35 cellular contexts compared by ENCODE assay signal in the genomic region with DNA sequence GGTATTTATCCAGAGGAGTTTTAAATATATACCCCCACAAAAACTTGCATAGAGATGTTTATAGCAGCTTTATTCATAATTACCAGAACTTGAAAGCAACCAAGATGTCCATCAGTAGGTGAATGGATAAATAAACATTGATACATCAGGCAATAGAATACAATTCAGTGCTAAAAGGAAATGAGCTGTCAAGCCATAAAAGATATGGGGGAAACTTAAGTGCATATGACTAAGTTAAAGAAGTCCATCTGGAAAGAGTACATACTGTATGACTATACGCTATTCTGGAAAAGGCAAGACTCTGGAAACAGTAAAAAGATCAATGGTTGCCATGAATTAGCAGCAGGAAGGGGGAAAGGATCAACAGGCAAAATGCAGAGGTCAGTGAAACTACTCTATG.
"Had no signal": no experiment of that assay in that cellular context is flagged by ENCODE, and none has a peak within 500 bp of the region (broad histone marks: within the 10 kb centered on the region; RNA-seq: fewer than 3 reads in every experiment).

No MANE protein-coding gene starts in this region.

- H3K27me3 Mint-ChIP-seq: activated CD4-positive, alpha-beta memory T cell treated with anti-CD3 and anti-CD28 coated beads for 36 hours; activated CD4-positive, alpha-beta T cell treated with anti-CD3 and anti-CD28 coated beads, Interleukin-2, amount 10 ng/mL, durations not matched to agents 24 days and 14 days; activated CD8-positive, alpha-beta T cell treated with anti-CD3 and anti-CD28 coated beads for 36 hours had no signal

- H3K27ac ChIP-seq: adrenal gland, cardiac muscle cell, VCaP had no signal

- H3K27ac Mint-ChIP-seq: activated B cell treated with CpG ODN at 0.5 μM for 24 hours; activated CD4-positive, alpha-beta memory T cell treated with anti-CD3 and anti-CD28 coated beads for 36 hours; activated CD4-positive, alpha-beta T cell treated with anti-CD3 and anti-CD28 coated beads, Interleukin-2, amount 10 ng/mL, durations not matched to agents 24 days and 14 days; activated CD8-positive, alpha-beta T cell treated with anti-CD3 and anti-CD28 coated beads for 36 hours; activated naive CD4-positive, alpha-beta T cell treated with anti-CD3 and anti-CD28 coated beads for 36 hours; activated naive CD4-positive, alpha-beta T cell treated with anti-CD3 and anti-CD28 coated beads, Interleukin-2, amount 50 U/mL, for 72 hours; activated naive CD8-positive, alpha-beta T cell treated with anti-CD3 and anti-CD28 coated beads for 36 hours; activated T-cell treated with anti-CD3 and anti-CD28 coated beads, Interleukin-2, amount 50 U/mL, for 72 hours; activated T-helper 1 cell treated with anti-CD3 and anti-CD28 coated beads, Interleukin-12 subunit alpha, Interleukin-12 subunit beta, Interleukin-2, Interleukin-4 antibody, amounts not matched to agents 30 ng/mL and 10 ng/mL and 1 ng/mL, durations not matched to agents 14 hours and 24 hours and 36 hours; activated T-helper 17 cell treated with anti-CD3 and anti-CD28 coated beads, Interleukin-2, amount 50 U/mL, for 72 hours; brain; T-helper 2 cell treated with Interferon-gamma antibody and Interleukin-4, amounts not matched to agents 5 μg/mL and 100 μg/mL, for 36 hours had no signal

- ATAC-seq: activated CD8-positive, alpha-beta T cell treated with anti-CD3 and anti-CD28 coated beads for 36 hours; activated naive CD4-positive, alpha-beta T cell treated with anti-CD3 and anti-CD28 coated beads, Interleukin-2, amount 50 U/mL, for 72 hours; activated T-cell treated with anti-CD3 and anti-CD28 coated beads, Interleukin-2, amount 50 U/mL, for 4 hours; activated T-cell treated with anti-CD3 and anti-CD28 coated beads, Interleukin-2, amount 50 U/mL, for 72 hours; activated T-helper 17 cell treated with anti-CD3 and anti-CD28 coated beads, Interleukin-2, amount 50 U/mL, for 72 hours had no signal

- H3K4me3 ChIP-seq: adrenal gland, cardiac muscle cell had no signal

- FAIRE-seq: bronchial epithelial cell had no signal

- H3K4me1 ChIP-seq: adrenal gland had no signal

- H3K36me3 ChIP-seq: adrenal gland, cardiac muscle cell had no signal

- H3K9me3 ChIP-seq: adrenal gland had no signal

- H3K36me3 Mint-ChIP-seq: activated CD4-positive, alpha-beta memory T cell treated with anti-CD3 and anti-CD28 coated beads for 36 hours; activated naive CD8-positive, alpha-beta T cell treated with anti-CD3 and anti-CD28 coated beads for 36 hours; brain had no signal

- H3K4me1 Mint-ChIP-seq: activated B cell treated with CpG ODN at 0.5 μM for 24 hours; activated CD4-positive, alpha-beta T cell treated with anti-CD3 and anti-CD28 coated beads, Interleukin-2, amount 10 ng/mL, durations not matched to agents 24 days and 14 days; activated naive CD8-positive, alpha-beta T cell treated with anti-CD3 and anti-CD28 coated beads for 36 hours; activated T-helper 17 cell treated with anti-CD3 and anti-CD28 coated beads, Interleukin-2, amount 50 U/mL, for 72 hours; brain; central memory CD8-positive, alpha-beta T cell had no signal

- H3K4me3 Mint-ChIP-seq: activated B cell treated with CpG ODN at 0.5 μM for 24 hours; activated CD4-positive, alpha-beta memory T cell treated with anti-CD3 and anti-CD28 coated beads for 36 hours; activated CD4-positive, alpha-beta T cell treated with anti-CD3 and anti-CD28 coated beads, Interleukin-2, amount 10 ng/mL, durations not matched to agents 24 days and 14 days; activated CD8-positive, alpha-beta T cell treated with anti-CD3 and anti-CD28 coated beads for 36 hours; activated naive CD4-positive, alpha-beta T cell treated with anti-CD3 and anti-CD28 coated beads for 36 hours; activated naive CD8-positive, alpha-beta T cell treated with anti-CD3 and anti-CD28 coated beads for 36 hours; activated T-cell treated with anti-CD3 and anti-CD28 coated beads, Interleukin-2, amount 50 U/mL, for 4 hours; activated T-cell treated with anti-CD3 and anti-CD28 coated beads, Interleukin-2, amount 50 U/mL, for 72 hours; activated T-helper 1 cell treated with anti-CD3 and anti-CD28 coated beads, Interleukin-12 subunit alpha, Interleukin-12 subunit beta, Interleukin-2, Interleukin-4 antibody, amounts not matched to agents 30 ng/mL and 10 ng/mL and 1 ng/mL, durations not matched to agents 14 hours and 24 hours and 36 hours; activated T-helper 17 cell treated with anti-CD3 and anti-CD28 coated beads, Interleukin-2, amount 50 U/mL, for 72 hours; brain; central memory CD8-positive, alpha-beta T cell; T-helper 2 cell treated with Interferon-gamma antibody and Interleukin-4, amounts not matched to agents 5 μg/mL and 100 μg/mL, for 36 hours had no signal

- H3K27me3 ChIP-seq: adrenal gland, cardiac muscle cell had no signal

- DNase-seq: activated B cell treated with CpG ODN at 0.5 μM for 24 hours; activated CD4-positive, alpha-beta memory T cell treated with anti-CD3 and anti-CD28 coated beads for 36 hours; activated CD4-positive, alpha-beta T cell treated with anti-CD3 and anti-CD28 coated beads for 4 hours; activated CD4-positive, alpha-beta T cell treated with anti-CD3 and anti-CD28 coated beads, Interleukin-2, amount 10 ng/mL, durations not matched to agents 24 days and 14 days; activated CD4-positive, alpha-beta T cell treated with anti-CD3 and anti-CD28 coated beads, Interleukin-2, amount 50 U/mL, for 1 hour; activated CD4-positive, alpha-beta T cell treated with anti-CD3 and anti-CD28 coated beads, Interleukin-2, amount 50 U/mL, for 4 hours; activated CD4-positive, CD25-positive, alpha-beta regulatory T cell treated with anti-CD3 and anti-CD28 coated beads, Interleukin-2, amount 50 U/mL, for 72 hours; activated CD8-positive, alpha-beta memory T cell treated with anti-CD3 and anti-CD28 coated beads, Interleukin-2, amount 50 U/mL, for 4 hours; activated CD8-positive, alpha-beta T cell treated with anti-CD3 and anti-CD28 coated beads for 36 hours; activated effector memory CD4-positive, alpha-beta T cell treated with anti-CD3 and anti-CD28 coated beads, Interleukin-2, amount 50 U/mL, for 16 hours; activated gamma-delta T cell treated with Interleukin-2 at 50 U/mL for 16 hours; activated naive CD4-positive, alpha-beta T cell; activated naive CD4-positive, alpha-beta T cell treated with anti-CD3 and anti-CD28 coated beads for 36 hours; activated naive CD4-positive, alpha-beta T cell treated with anti-CD3 and anti-CD28 coated beads, Interleukin-2, amount 50 U/mL, for 16 hours; activated naive CD8-positive, alpha-beta T cell treated with anti-CD3 and anti-CD28 coated beads for 36 hours; activated T-cell treated with anti-CD3 and anti-CD28 coated beads for 4 hours; activated T-cell treated with anti-CD3 and anti-CD28 coated beads, Interleukin-2, amount 50 U/mL, for 1 hour; activated T-cell treated with anti-CD3 and anti-CD28 coated beads, Interleukin-2, amount 50 U/mL, for 4 hours; activated T-cell treated with anti-CD3 and anti-CD28 coated beads, Interleukin-2, amount 50 U/mL, for 72 hours; adrenal gland; amniotic stem cell; aorta; caudate nucleus; cerebellar nuclear complex; T-helper 2 cell; T-helper 9 cell had no signal
